ENCODE assay signal across 1 cellular context in genomic region chr1:212903664-212904063, GRCh38.
TF ChIP-seq lines count a peak whose summit lies in the region.

No MANE protein-coding gene starts in this region.

TF ChIP-seq in IMR-90, 13 proteins besides CTCF, POLR2A, EP300 and RAD21 (continued from another document):
- TF ChIP-seq CEBPB (IDR thresholded peaks at IDR 0.05; ENCODE audit: low read depth, low read length) (0 out of 2 replicates have a peak, but pooled peaks have one; percentile 8), SMC3 (IDR thresholded peaks at IDR 0.05; ENCODE audit: low read depth, low read length) (no peak)
